In genomic region chr3:72483554-72484104, GRCh38 we compare ENCODE assay signal across 10 cellular contexts. TPM values are rescaled to one million over a fixed set of nuclear protein-coding genes. Genes with fewer than 3 reads are reported as not detected.
A peak's percentile ranks its signal among the peaks of the same experiment; 100 is the strongest.
DNase-seq lines count a peak whose midpoint lies in the region; ATAC-seq and TF ChIP-seq lines count a peak whose summit lies in the region.
"Had no signal": no experiment of that assay in that cellular context is flagged by ENCODE, and none has a peak within 500 bp of the region (broad histone marks: within the 10 kb centered on the region; RNA-seq: fewer than 3 reads in every experiment).

No MANE protein-coding gene starts in this region.

- peaks cover 87% of the 10 kb centered on the region for H3K4me1 Mint-ChIP-seq in activated T-cell treated with anti-CD3 and anti-CD28 coated beads, Interleukin-2, amount 50 U/mL, for 24 hours (ENCODE audit: low read depth)

- no peaks in the 10 kb centered on the region for H3K27me3 ChIP-seq in RWPE2 (ENCODE audit: insufficient read depth, poor library complexity, severe bottlenecking)
- no peaks in the 10 kb centered on the region for H3K27me3 ChIP-seq in endocrine pancreas (ENCODE audit: control insufficient read depth, insufficient read depth, low read length)
- no peaks in the 10 kb centered on the region for H3K27me3 ChIP-seq in skeletal muscle satellite cell (ENCODE audit: control insufficient read depth, insufficient read depth, low read length)

- H3K4me2 ChIP-seq in skeletal muscle satellite cell (ENCODE audit: low read length): peak overlapping the region; percentile 71

- H3K9me3 Mint-ChIP-seq in activated T-cell treated with anti-CD3 and anti-CD28 coated beads, Interleukin-2, amount 50 U/mL, for 24 hours: peaks cover 34% of the 10 kb centered on the region

- H3K4me3 ChIP-seq in RWPE2 (ENCODE audit: severe bottlenecking) (no peak overlapping the region), endocrine pancreas (ENCODE audit: control insufficient read depth, insufficient read depth, low read length) (peak overlapping the region; percentile 72), skeletal muscle satellite cell (ENCODE audit: low read length) (peak overlapping the region; percentile 32)
- H3K4me3 ChIP-seq: lung had no signal

- no peaks in the 10 kb centered on the region for H3K9me3 ChIP-seq in RWPE2 (ENCODE audit: severe bottlenecking)
- no peaks in the 10 kb centered on the region for H3K9me3 ChIP-seq in endocrine pancreas (ENCODE audit: control insufficient read depth, low read length)
- no peaks in the 10 kb centered on the region for H3K9me3 ChIP-seq in skeletal muscle satellite cell (replicated peaks; ENCODE audit: low read length)

- H3K27me3 Mint-ChIP-seq in activated T-cell treated with anti-CD3 and anti-CD28 coated beads, Interleukin-2, amount 50 U/mL, for 24 hours: no peaks in the 10 kb centered on the region

- TF ChIP-seq CTCF in RWPE2 (IDR thresholded peaks at IDR 0.05; ENCODE audit: poor library complexity, severe bottlenecking): no peak

- peak overlapping the region; percentile 56 for H3K4me3 Mint-ChIP-seq in activated T-cell treated with anti-CD3 and anti-CD28 coated beads, Interleukin-2, amount 50 U/mL, for 24 hours
- H3K4me3 Mint-ChIP-seq: brain had no signal

- peaks cover 31% of the 10 kb centered on the region for H3K36me3 Mint-ChIP-seq in activated T-cell treated with anti-CD3 and anti-CD28 coated beads, Interleukin-2, amount 50 U/mL, for 24 hours (ENCODE audit: low read depth)
- H3K36me3 Mint-ChIP-seq: brain had no signal

- H3K27ac Mint-ChIP-seq in activated T-cell treated with anti-CD3 and anti-CD28 coated beads, Interleukin-2, amount 50 U/mL, for 24 hours: peak overlapping the region; percentile 95

- ATAC-seq in RWPE2 (ENCODE audit: low read depth) (no peak), HG03520 (IDR thresholded peaks at IDR 0.05; ENCODE audit: unreplicated experiment) (no peak), GM18502 (IDR thresholded peaks at IDR 0.05; ENCODE audit: poor library complexity, unreplicated experiment) (no peak)

- H3K4me1 ChIP-seq in RWPE2 (ENCODE audit: insufficient read depth, poor library complexity, severe bottlenecking) (peaks cover 28% of the 10 kb centered on the region), endocrine pancreas (ENCODE audit: control insufficient read depth, insufficient read depth, low read length) (no peaks in the 10 kb centered on the region), skeletal muscle satellite cell (ENCODE audit: control insufficient read depth, insufficient read depth, low read length) (peaks cover 40% of the 10 kb centered on the region)

- peak overlapping the region; percentile 55 for H3K27ac ChIP-seq in RWPE2 (ENCODE audit: poor library complexity, severe bottlenecking)

- H3K9ac ChIP-seq in endocrine pancreas (ENCODE audit: control insufficient read depth, insufficient read depth, low read length) (no peak overlapping the region), skeletal muscle satellite cell (ENCODE audit: low read depth, low read length) (peak overlapping the region; percentile 19)

- no peak for DNase-seq in activated T-cell treated with anti-CD3 and anti-CD28 coated beads, Interleukin-2, amount 50 U/mL, for 24 hours
- DNase-seq in activated T-cell treated with anti-CD3 and anti-CD28 coated beads for 4 hours (no peak), RWPE2 (ENCODE audit: low spot score) (no peak), NCI-H1048 (lab: John Stamatoyannopoulos, UW) (no peak)

- no peaks in the 10 kb centered on the region for H3K36me3 ChIP-seq in RWPE2 (ENCODE audit: low read depth)
- H3K36me3 ChIP-seq in endocrine pancreas (ENCODE audit: control insufficient read depth, insufficient read depth, low read length): no peaks in the 10 kb centered on the region
- no peaks in the 10 kb centered on the region for H3K36me3 ChIP-seq in skeletal muscle satellite cell (ENCODE audit: insufficient read depth, low read length)

RNA-seq across cellular contexts. Expression of gene RYBP, which starts 37.2 kb away (rescaled TPM):
- total RNA-seq in skeletal muscle satellite cell (2012; rRNA removed): 9.4 and 10.0 TPM in 2 replicates
